In the genomic region with DNA sequence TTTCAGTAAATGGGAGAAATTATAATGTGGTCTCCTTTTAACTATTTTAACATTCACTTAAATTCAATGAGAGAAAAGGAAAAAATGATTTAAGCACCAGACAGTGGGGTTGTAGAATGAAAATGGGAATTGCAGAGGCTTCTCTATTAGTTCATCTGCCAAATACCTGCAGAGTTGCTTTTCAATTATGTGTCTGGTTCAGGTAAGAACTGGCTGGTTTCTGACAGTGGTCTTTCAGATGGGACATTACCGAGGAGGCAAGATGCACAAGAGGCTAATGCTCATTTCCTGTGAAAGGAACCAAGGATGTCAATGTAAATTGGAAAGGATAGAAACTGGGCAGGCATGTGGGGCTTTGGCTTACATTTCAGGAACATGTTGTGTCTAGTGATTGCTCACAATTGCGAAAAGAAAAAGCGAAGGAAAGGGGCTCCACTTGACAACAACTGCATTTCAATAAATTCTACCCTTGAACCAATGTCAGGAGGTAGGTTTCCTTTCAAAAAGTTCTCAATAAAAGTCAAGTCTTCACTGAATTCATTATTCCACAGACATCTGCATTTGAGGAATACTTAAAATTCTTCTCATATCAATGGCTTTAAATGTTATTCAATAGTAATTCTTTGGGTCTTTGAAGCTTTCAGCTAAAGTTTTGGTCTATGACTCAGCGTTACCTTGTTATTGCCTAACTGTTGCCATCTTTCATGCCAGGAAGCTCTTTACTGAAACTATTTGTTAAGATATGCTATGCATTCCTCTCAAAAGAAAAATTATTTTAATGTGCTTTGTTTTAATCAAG, we compare ENCODE assay signal across 1 cellular context.
TF ChIP-seq lines count a peak whose summit lies in the region.

No MANE protein-coding gene starts in this region.

TF ChIP-seq in H1, 55 proteins besides CTCF, POLR2A, EP300 and RAD21 (continued from another document):
- peak; percentile 53; the same call in 1 of the 2 replicates for TF ChIP-seq CEBPB (IDR thresholded peaks at IDR 0.05; ENCODE audit: low read depth, low read length)
- TF ChIP-seq NRF1 (IDR thresholded peaks at IDR 0.05; ENCODE audit: low read depth, low read length) = no peak
- TF ChIP-seq, protein P1, sequence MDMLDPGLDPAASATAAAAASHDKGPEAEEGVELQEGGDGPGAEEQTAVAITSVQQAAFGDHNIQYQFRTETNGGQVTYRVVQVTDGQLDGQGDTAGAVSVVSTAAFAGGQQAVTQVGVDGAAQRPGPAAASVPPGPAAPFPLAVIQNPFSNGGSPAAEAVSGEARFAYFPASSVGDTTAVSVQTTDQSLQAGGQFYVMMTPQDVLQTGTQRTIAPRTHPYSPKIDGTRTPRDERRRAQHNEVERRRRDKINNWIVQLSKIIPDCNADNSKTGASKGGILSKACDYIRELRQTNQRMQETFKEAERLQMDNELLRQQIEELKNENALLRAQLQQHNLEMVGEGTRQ (IDR thresholded peaks at IDR 0.05; ENCODE audit: low read length) = no peak
- no peak for TF ChIP-seq KDM5A (IDR thresholded peaks at IDR 0.05; ENCODE audit: low read length)
- TF ChIP-seq EGR1 (IDR thresholded peaks at IDR 0.05; ENCODE audit: borderline replicate concordance, low read depth, low read length) = no peak
- TF ChIP-seq MAFK (IDR thresholded peaks at IDR 0.05; ENCODE audit: low read depth, low read length) = peak; percentile 41
- peak; percentile 34; the same call in 1 of the 2 replicates for TF ChIP-seq BACH1 (IDR thresholded peaks at IDR 0.05; ENCODE audit: low read length)
- no peak for TF ChIP-seq BRCA1 (IDR thresholded peaks at IDR 0.05; ENCODE audit: low read depth, low read length)
